ENCODE assay signal across 2 cellular contexts in genomic region chr16:75361936-75362335, GRCh38.
TF ChIP-seq lines count a peak whose summit lies in the region.

No MANE protein-coding gene starts in this region.

TF ChIP-seq in GM23338, 12 proteins besides CTCF, POLR2A, EP300 and RAD21 (continued from another document):
- TF ChIP-seq EZH2phosphoT487 (IDR thresholded peaks at IDR 0.05; ENCODE audit: unreplicated experiment) = no peak
- no peak for TF ChIP-seq CREB1 (CRISPR knock-in tag; IDR thresholded peaks at IDR 0.05; ENCODE audit: low read depth)
- TF ChIP-seq JUNB (IDR thresholded peaks at IDR 0.05; ENCODE audit: unreplicated experiment) = no peak
- TF ChIP-seq NANOG (IDR thresholded peaks at IDR 0.05; ENCODE audit: borderline replicate concordance) = no peak
- TF ChIP-seq ZNF114 (CRISPR knock-in tag; IDR thresholded peaks at IDR 0.05) = no peak
- no peak for TF ChIP-seq ZNF462 (CRISPR knock-in tag; IDR thresholded peaks at IDR 0.05)
- TF ChIP-seq, protein P1, sequence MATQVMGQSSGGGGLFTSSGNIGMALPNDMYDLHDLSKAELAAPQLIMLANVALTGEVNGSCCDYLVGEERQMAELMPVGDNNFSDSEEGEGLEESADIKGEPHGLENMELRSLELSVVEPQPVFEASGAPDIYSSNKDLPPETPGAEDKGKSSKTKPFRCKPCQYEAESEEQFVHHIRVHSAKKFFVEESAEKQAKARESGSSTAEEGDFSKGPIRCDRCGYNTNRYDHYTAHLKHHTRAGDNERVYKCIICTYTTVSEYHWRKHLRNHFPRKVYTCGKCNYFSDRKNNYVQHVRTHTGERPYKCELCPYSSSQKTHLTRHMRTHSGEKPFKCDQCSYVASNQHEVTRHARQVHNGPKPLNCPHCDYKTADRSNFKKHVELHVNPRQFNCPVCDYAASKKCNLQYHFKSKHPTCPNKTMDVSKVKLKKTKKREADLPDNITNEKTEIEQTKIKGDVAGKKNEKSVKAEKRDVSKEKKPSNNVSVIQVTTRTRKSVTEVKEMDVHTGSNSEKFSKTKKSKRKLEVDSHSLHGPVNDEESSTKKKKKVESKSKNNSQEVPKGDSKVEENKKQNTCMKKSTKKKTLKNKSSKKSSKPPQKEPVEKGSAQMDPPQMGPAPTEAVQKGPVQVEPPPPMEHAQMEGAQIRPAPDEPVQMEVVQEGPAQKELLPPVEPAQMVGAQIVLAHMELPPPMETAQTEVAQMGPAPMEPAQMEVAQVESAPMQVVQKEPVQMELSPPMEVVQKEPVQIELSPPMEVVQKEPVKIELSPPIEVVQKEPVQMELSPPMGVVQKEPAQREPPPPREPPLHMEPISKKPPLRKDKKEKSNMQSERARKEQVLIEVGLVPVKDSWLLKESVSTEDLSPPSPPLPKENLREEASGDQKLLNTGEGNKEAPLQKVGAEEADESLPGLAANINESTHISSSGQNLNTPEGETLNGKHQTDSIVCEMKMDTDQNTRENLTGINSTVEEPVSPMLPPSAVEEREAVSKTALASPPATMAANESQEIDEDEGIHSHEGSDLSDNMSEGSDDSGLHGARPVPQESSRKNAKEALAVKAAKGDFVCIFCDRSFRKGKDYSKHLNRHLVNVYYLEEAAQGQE (IDR thresholded peaks at IDR 0.05; ENCODE audit: unreplicated experiment) = no peak
- no peak for TF ChIP-seq STAT1 (IDR thresholded peaks at IDR 0.05; ENCODE audit: unreplicated experiment)
- no peak for TF ChIP-seq POLR2AphosphoS5 (IDR thresholded peaks at IDR 0.05; ENCODE audit: low read depth)
TF ChIP-seq in GM23338: peak in this region for 0.

TF ChIP-seq in endothelial cell of umbilical vein, 7 proteins besides CTCF, POLR2A, EP300 and RAD21 (continued from another document):
- TF ChIP-seq, protein P2, sequence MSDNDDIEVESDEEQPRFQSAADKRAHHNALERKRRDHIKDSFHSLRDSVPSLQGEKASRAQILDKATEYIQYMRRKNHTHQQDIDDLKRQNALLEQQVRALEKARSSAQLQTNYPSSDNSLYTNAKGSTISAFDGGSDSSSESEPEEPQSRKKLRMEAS (IDR thresholded peaks at IDR 0.05; ENCODE audit: insufficient read depth, insufficient read length) = no peak
TF ChIP-seq in endothelial cell of umbilical vein: peak in this region for 0.
